19 cellular contexts compared by ENCODE assay signal in genomic region chr10:43885842-43886241, GRCh38.
A peak's percentile ranks its signal among the peaks of the same experiment; 100 is the strongest.
DNase-seq lines count a peak whose midpoint lies in the region; ATAC-seq, FAIRE-seq and TF ChIP-seq lines count a peak whose summit lies in the region.
"Had no signal": no experiment of that assay in that cellular context is flagged by ENCODE, and none has a peak within 500 bp of the region (broad histone marks: within the 10 kb centered on the region; RNA-seq: fewer than 3 reads in every experiment).

No MANE protein-coding gene starts in this region.

- H3K27me3 ChIP-seq in OCI-LY3 (ENCODE audit: low read depth, low read length) (no peaks in the 10 kb centered on the region), foreskin keratinocyte (no peaks in the 10 kb centered on the region), pancreas (no peaks in the 10 kb centered on the region), left ventricle myocardium inferior (ENCODE audit: low read depth) (no peaks in the 10 kb centered on the region)
- H3K27me3 ChIP-seq: left lung, upper lobe of right lung had no signal

- no peak overlapping the region for H3K4me2 ChIP-seq in OCI-LY3 (ENCODE audit: low read length)

- no peak for FAIRE-seq in pancreas (lab: Jason Lieb, UNC)
- FAIRE-seq: GM19239, HTR-8/SVneo had no signal

- no peak for DNase-seq in foreskin keratinocyte
- DNase-seq in pancreas: peak in 3 of 6 donors; percentile 39 to 54 (median 39)
- DNase-seq in left ventricle myocardium inferior: no peak
- DNase-seq: cerebellar nuclear complex; COR-L47; GM23248; left lung; NCI-H1417; NCI-H2107; NCI-H510A treated with DMSO at 0.1 percent for 48 hours; stimulated activated CD4-positive, alpha-beta T cell treated with anti-CD3 and anti-CD28 coated beads, Interleukin-12 subunit alpha, Interleukin-12 subunit beta, amount 100 ng/mL, for 4 hours; upper lobe of right lung had no signal

- H3K36me3 ChIP-seq in OCI-LY3 (replicated peaks; ENCODE audit: low read depth, low read length) (no peaks in the 10 kb centered on the region), pancreas (no peaks in the 10 kb centered on the region), left ventricle myocardium inferior (no peaks in the 10 kb centered on the region)
- H3K36me3 ChIP-seq: left lung, neutrophil, upper lobe of right lung had no signal

- H3K27ac ChIP-seq in OCI-LY3 (ENCODE audit: low read length) (no peak overlapping the region), foreskin keratinocyte (no peak overlapping the region), pancreas (no peak overlapping the region), left ventricle myocardium inferior (replicated peaks) (no peak overlapping the region)
- H3K27ac ChIP-seq: GM23248, left lung, neutrophil, upper lobe of right lung had no signal

- 33 to 49% methylated on average over 2 of the region's 2 CpGs for WGBS in pancreas, 2 donors

- peak; percentile 52 for ATAC-seq in GM18502 (IDR thresholded peaks at IDR 0.05; ENCODE audit: poor library complexity, unreplicated experiment)
- no peak for ATAC-seq in foreskin keratinocyte
- ATAC-seq in pancreas: peak; percentile 76 to 94 (median 85)
- no peak for ATAC-seq in GM19397 (IDR thresholded peaks at IDR 0.05; ENCODE audit: unreplicated experiment)
- no peak for ATAC-seq in HG03520 (IDR thresholded peaks at IDR 0.05; ENCODE audit: unreplicated experiment)
- ATAC-seq: left lung, upper lobe of right lung had no signal

- H3K4me3 ChIP-seq in OCI-LY3 (ENCODE audit: low read length) (no peak overlapping the region), pancreas (no peak overlapping the region), left ventricle myocardium inferior (no peak overlapping the region)
- H3K4me3 ChIP-seq: GM23248, left lung, upper lobe of right lung had no signal

- H3K79me2 ChIP-seq in OCI-LY3 (ENCODE audit: low read length): no peaks in the 10 kb centered on the region

- no peaks in the 10 kb centered on the region for H4K20me1 ChIP-seq in OCI-LY3 (ENCODE audit: insufficient read depth, low read length)

- no peak overlapping the region for H2AFZ ChIP-seq in OCI-LY3 (ENCODE audit: low read depth, low read length)
- H2AFZ ChIP-seq: GM23248 had no signal

- no peaks in the 10 kb centered on the region for H3K4me1 ChIP-seq in OCI-LY3 (ENCODE audit: low read length)
- peaks cover 3% of the 10 kb centered on the region for H3K4me1 ChIP-seq in foreskin keratinocyte
- no peaks in the 10 kb centered on the region for H3K4me1 ChIP-seq in pancreas
- H3K4me1 ChIP-seq in left ventricle myocardium inferior: peaks cover 13% of the 10 kb centered on the region
- H3K4me1 ChIP-seq: left lung, upper lobe of right lung had no signal

- TF ChIP-seq CTCF in OCI-LY3 (IDR thresholded peaks at IDR 0.05; ENCODE audit: low read depth, low read length) (peak; percentile 23; the same call in 1 of the 2 replicates), foreskin keratinocyte (conservative IDR thresholded peaks at IDR 0.05) (peak; percentile 20), pancreas (IDR thresholded peaks at IDR 0.05) (peak in 2 of 4 donors; percentile 19 to 31), left ventricle myocardium inferior (IDR thresholded peaks at IDR 0.05; ENCODE audit: borderline replicate concordance) (no peak)

- H3K9me3 ChIP-seq in OCI-LY3 (ENCODE audit: insufficient read depth, low read length) (no peaks in the 10 kb centered on the region), pancreas (peaks cover 0 to 3% (median 0%) of the 10 kb centered on the region in 4 donors), left ventricle myocardium inferior (replicated peaks) (no peaks in the 10 kb centered on the region)
- H3K9me3 ChIP-seq: left lung, neutrophil, upper lobe of right lung had no signal

- intact Hi-C loops in pancreas (cut with DNase I) (no loop called here), left ventricle myocardium inferior (cut with micrococcal nuclease) (no loop called here)

- no peak overlapping the region for H3K9ac ChIP-seq in OCI-LY3 (ENCODE audit: low read length)
- H3K9ac ChIP-seq: GM23248 had no signal

Comparison
In these comparisons a context has a peak if more than half of its experiments do, and no peak if none do; other contexts are left out.
1. ATAC-seq: peak in GM18502 (single experiment) and pancreas (4 of 4); none in foreskin keratinocyte (single experiment), GM19397 (single experiment) and HG03520 (single experiment).